ENCODE assay signal across 13 cellular contexts in genomic region chr5:134116291-134116690, GRCh38. TPM values are rescaled to one million over a fixed set of nuclear protein-coding genes. Genes with fewer than 3 reads are reported as not detected.
DNase-seq lines count a peak whose midpoint lies in the region; ATAC-seq, FAIRE-seq and TF ChIP-seq lines count a peak whose summit lies in the region.
"Had no signal": no experiment of that assay in that cellular context is flagged by ENCODE, and none has a peak within 500 bp of the region (broad histone marks: within the 10 kb centered on the region; RNA-seq: fewer than 3 reads in every experiment).

No MANE protein-coding gene starts in this region.

- WGBS in heart left ventricle, 4 donors, result 80 to 91% (median 90%) methylated on average over 10 of the region's 10 CpGs

- peaks cover 49% of the 10 kb centered on the region for H3K36me3 Mint-ChIP-seq in CD4-positive, CD25-positive, alpha-beta regulatory T cell
- H3K36me3 Mint-ChIP-seq in activated naive CD8-positive, alpha-beta T cell treated with anti-CD3 and anti-CD28 coated beads, Interleukin-2, amount 10 ng/mL, durations not matched to agents 7 days and 5 days, result peaks cover 26% of the 10 kb centered on the region
- H3K36me3 Mint-ChIP-seq in naive thymus-derived CD4-positive, alpha-beta T cell, result peaks cover 34 to 58% (median 57%) of the 10 kb centered on the region in 5 donors

- TF ChIP-seq POLR2A in heart left ventricle (IDR thresholded peaks at IDR 0.05), result no peak

- peaks cover 2% of the 10 kb centered on the region for H3K27me3 ChIP-seq in CD4-positive, CD25-positive, alpha-beta regulatory T cell (ENCODE audit: control insufficient read depth, insufficient read depth, low read length)
- no peaks in the 10 kb centered on the region for H3K27me3 ChIP-seq in naive thymus-derived CD4-positive, alpha-beta T cell (ENCODE audit: control insufficient read depth in 2 of 2, insufficient read depth in 2 of 2, low read length in 2 of 2)
- H3K27me3 ChIP-seq in heart left ventricle, result peaks cover 0 to 26% (median 16%) of the 10 kb centered on the region in 9 donors

- ATAC-seq in CD4-positive, CD25-positive, alpha-beta regulatory T cell (ENCODE audit: low read depth in 2 of 2), result no peak
- no peak for ATAC-seq in activated naive CD8-positive, alpha-beta T cell treated with anti-CD3 and anti-CD28 coated beads, Interleukin-2, amount 10 ng/mL, durations not matched to agents 7 days and 5 days (ENCODE audit: low read depth)
- ATAC-seq in naive thymus-derived CD4-positive, alpha-beta T cell, result no peak
- no peak for ATAC-seq in left colon
- ATAC-seq in heart left ventricle, result no peak
- ATAC-seq in HG03135 (IDR thresholded peaks at IDR 0.05; ENCODE audit: unreplicated experiment), result no peak

- CTCF ChIA-PET in naive thymus-derived CD4-positive, alpha-beta T cell (lab: Charles Lee), result interaction anchor here (0.9 to 17.6 kb wide), 3 partner anchors 20 to 74 kb away, joined by 3 to 394 read pairs (median 53); no protein-coding TSS in a partner anchor

- H3K27me3 Mint-ChIP-seq in CD4-positive, CD25-positive, alpha-beta regulatory T cell, result peaks cover 28% of the 10 kb centered on the region
- H3K27me3 Mint-ChIP-seq in activated naive CD8-positive, alpha-beta T cell treated with anti-CD3 and anti-CD28 coated beads, Interleukin-2, amount 10 ng/mL, durations not matched to agents 7 days and 5 days, result no peaks in the 10 kb centered on the region
- peaks cover 0 to 52% (median 0%) of the 10 kb centered on the region in 5 donors for H3K27me3 Mint-ChIP-seq in naive thymus-derived CD4-positive, alpha-beta T cell

- DNase-seq in CD4-positive, CD25-positive, alpha-beta regulatory T cell, result no peak
- DNase-seq in GM18507 (ENCODE audit: extremely low spot score, insufficient read length, low read depth) (no peak), cerebellum (ENCODE audit: low spot score) (no peak), left colon (no peak), heart left ventricle (no peak)
- DNase-seq in activated naive CD8-positive, alpha-beta T cell treated with anti-CD3 and anti-CD28 coated beads, Interleukin-2, amount 10 ng/mL, durations not matched to agents 7 days and 5 days, result no peak
- no peak for DNase-seq in naive thymus-derived CD4-positive, alpha-beta T cell
- DNase-seq: aorta, GDM1, NCI-H1048 had no signal

- peak overlapping the region; percentile 72 for H3K27ac ChIP-seq in CD4-positive, CD25-positive, alpha-beta regulatory T cell (ENCODE audit: insufficient read depth, low read length, poor library complexity, severe bottlenecking)
- peak overlapping the region; percentile 97 for H3K27ac ChIP-seq in naive thymus-derived CD4-positive, alpha-beta T cell (ENCODE audit: low read depth, low read length)
- H3K27ac ChIP-seq in heart left ventricle, result peak overlapping the region in 1 of 12 donors; percentile 59
- H3K27ac ChIP-seq: C4-2B had no signal

- FAIRE-seq in GM18507 (lab: Jason Lieb, UNC), result peak; percentile 12
- FAIRE-seq: frontal cortex had no signal

- H3K4me3 Mint-ChIP-seq in CD4-positive, CD25-positive, alpha-beta regulatory T cell, result peak overlapping the region; percentile 83 to 97 (median 92)
- H3K4me3 Mint-ChIP-seq in activated naive CD8-positive, alpha-beta T cell treated with anti-CD3 and anti-CD28 coated beads, Interleukin-2, amount 10 ng/mL, durations not matched to agents 7 days and 5 days, result peak overlapping the region; percentile 77
- peak overlapping the region; percentile 81 to 100 (median 98) for H3K4me3 Mint-ChIP-seq in naive thymus-derived CD4-positive, alpha-beta T cell

- H3K9me3 Mint-ChIP-seq in CD4-positive, CD25-positive, alpha-beta regulatory T cell, result peaks cover 0 to 2% (median 0%) of the 10 kb centered on the region in 7 donors
- H3K9me3 Mint-ChIP-seq in activated naive CD8-positive, alpha-beta T cell treated with anti-CD3 and anti-CD28 coated beads, Interleukin-2, amount 10 ng/mL, durations not matched to agents 7 days and 5 days, result no peaks in the 10 kb centered on the region
- peaks cover 0 to 2% (median 0%) of the 10 kb centered on the region in 11 donors for H3K9me3 Mint-ChIP-seq in naive thymus-derived CD4-positive, alpha-beta T cell

- H3K4me3 ChIP-seq in CD4-positive, CD25-positive, alpha-beta regulatory T cell (ENCODE audit: low read depth, low read length), result peak overlapping the region; percentile 94
- H3K4me3 ChIP-seq in naive thymus-derived CD4-positive, alpha-beta T cell (ENCODE audit: low read length), result peak overlapping the region; percentile 86
- H3K4me3 ChIP-seq in heart left ventricle, result peak overlapping the region in 1 of 12 donors; percentile 68

- TF ChIP-seq CTCF in heart left ventricle (IDR thresholded peaks at IDR 0.05), result no peak

- H3K4me1 ChIP-seq in CD4-positive, CD25-positive, alpha-beta regulatory T cell (ENCODE audit: control insufficient read depth, insufficient read depth, low read length, poor library complexity, severe bottlenecking), result peaks cover 87% of the 10 kb centered on the region
- H3K4me1 ChIP-seq in naive thymus-derived CD4-positive, alpha-beta T cell (ENCODE audit: control insufficient read depth in 2 of 2, insufficient read depth in 2 of 2, low read length in 2 of 2), result peaks cover 17 to 75% of the 10 kb centered on the region in 2 donors
- H3K4me1 ChIP-seq in heart left ventricle, result peaks cover 0 to 29% (median 13%) of the 10 kb centered on the region in 12 donors

- H3K27ac Mint-ChIP-seq in CD4-positive, CD25-positive, alpha-beta regulatory T cell, result peak overlapping the region; percentile 83 to 100 (median 91)
- peak overlapping the region; percentile 93 for H3K27ac Mint-ChIP-seq in activated naive CD8-positive, alpha-beta T cell treated with anti-CD3 and anti-CD28 coated beads, Interleukin-2, amount 10 ng/mL, durations not matched to agents 7 days and 5 days
- peak overlapping the region; percentile 24 to 99 (median 90) for H3K27ac Mint-ChIP-seq in naive thymus-derived CD4-positive, alpha-beta T cell

- H3K4me1 Mint-ChIP-seq in CD4-positive, CD25-positive, alpha-beta regulatory T cell, result peaks cover 4 to 77% (median 50%) of the 10 kb centered on the region in 4 donors
- H3K4me1 Mint-ChIP-seq in activated naive CD8-positive, alpha-beta T cell treated with anti-CD3 and anti-CD28 coated beads, Interleukin-2, amount 10 ng/mL, durations not matched to agents 7 days and 5 days, result peaks cover 61% of the 10 kb centered on the region
- peaks cover 14 to 73% (median 24%) of the 10 kb centered on the region in 7 donors for H3K4me1 Mint-ChIP-seq in naive thymus-derived CD4-positive, alpha-beta T cell

- POLR2A ChIA-PET in activated naive CD8-positive, alpha-beta T cell treated with anti-CD3 and anti-CD28 coated beads, Interleukin-2, amount 10 ng/mL, durations not matched to agents 7 days and 5 days (lab: Charles Lee), result interaction anchor here (0.8 to 10.5 kb wide), 5 partner anchors 10 to 36 kb away, joined by 3 to 174 read pairs (median 4); no protein-coding TSS in a partner anchor
- POLR2A ChIA-PET in naive thymus-derived CD4-positive, alpha-beta T cell (lab: Charles Lee), result interaction anchor here (0.7 to 48.2 kb wide), 5 partner anchors 41 to 70 kb away, joined by 3 to 1333 read pairs (median 10); partner anchors contain the start of gene SKP1

- peaks cover 44% of the 10 kb centered on the region for H3K36me3 ChIP-seq in CD4-positive, CD25-positive, alpha-beta regulatory T cell (ENCODE audit: control insufficient read depth, insufficient read depth, low read length)
- H3K36me3 ChIP-seq in naive thymus-derived CD4-positive, alpha-beta T cell (ENCODE audit: control insufficient read depth in 2 of 3, insufficient read depth in 3 of 3, low read length in 3 of 3), result peaks cover 4 to 60% (median 47%) of the 10 kb centered on the region in 3 experiments
- H3K36me3 ChIP-seq in heart left ventricle, result no peaks in the 10 kb centered on the region

- no peaks in the 10 kb centered on the region for H3K9me3 ChIP-seq in CD4-positive, CD25-positive, alpha-beta regulatory T cell (ENCODE audit: control insufficient read depth in 2 of 2, low read length in 2 of 2)
- no peaks in the 10 kb centered on the region for H3K9me3 ChIP-seq in naive thymus-derived CD4-positive, alpha-beta T cell (ENCODE audit: control insufficient read depth in 2 of 3, low read length in 3 of 3)
- H3K9me3 ChIP-seq in heart left ventricle, result no peaks in the 10 kb centered on the region

- intact Hi-C loops in naive thymus-derived CD4-positive, alpha-beta T cell (cut with micrococcal nuclease), result no loop called here
- intact Hi-C loops in left colon (cut with DNase I, micrococcal nuclease) (no loop called here), heart left ventricle (cut with DNase I) (no loop called here)

RNA-seq across cellular contexts. Expression of gene TCF7, which starts 1.8 kb away (rescaled TPM):
- 234 TPM for total RNA-seq in CD4-positive, CD25-positive, alpha-beta regulatory T cell
- 100 to 1,000 TPM in 1 of 4 donors, 10 to 100 TPM in 3; 55.4 to 118 (median 79.9) TPM for polyA plus RNA-seq in CD4-positive, CD25-positive, alpha-beta regulatory T cell
- 100 to 1,000 TPM; 283 to 315 TPM for total RNA-seq in activated naive CD8-positive, alpha-beta T cell treated with anti-CD3 and anti-CD28 coated beads, Interleukin-2, amount 10 ng/mL, durations not matched to agents 7 days and 5 days
- total RNA-seq in naive thymus-derived CD4-positive, alpha-beta T cell, result 1,000 to 10,000 TPM in 2 of 5 experiments, 100 to 1,000 TPM in 3; 203 to 1,066 (median 643) TPM
- 100 to 1,000 TPM; 356 to 560 TPM for polyA plus RNA-seq in naive thymus-derived CD4-positive, alpha-beta T cell
- total RNA-seq in cerebellum (1.5 TPM), left colon (1 to 10 TPM; 3.0 to 6.0 TPM), heart left ventricle (1 to 10 TPM in 8 of 9 donors, under 1 TPM in 1; 0.79 to 5.2 (median 2.6) TPM)
- 1 to 10 TPM; 1.6 to 1.9 TPM for polyA plus RNA-seq in heart left ventricle

Comparison
In these comparisons a context has a peak if more than half of its experiments do, and no peak if none do; other contexts are left out.
1. RNA of gene TCF7, which starts 1.8 kb away (total RNA-seq): 203 to 1,066 TPM in naive thymus-derived CD4-positive, alpha-beta T cell, 283 to 315 TPM in activated naive CD8-positive, alpha-beta T cell treated with anti-CD3 and anti-CD28 coated beads, Interleukin-2, amount 10 ng/mL, durations not matched to agents 7 days and 5 days and 234 TPM in CD4-positive, CD25-positive, alpha-beta regulatory T cell (single experiment); 3.0 to 6.0 TPM in left colon, 0.79 to 5.2 TPM in heart left ventricle and 1.5 TPM in cerebellum (single experiment); every median in the first group is over 10 times any median in the second.
2. Peak in every context shown above with its lines, with median percentiles within 50 percentile points of each other: H3K27ac Mint-ChIP-seq and H3K4me3 Mint-ChIP-seq.